Comparison of ENCODE assay signal across 14 cellular contexts in genomic region chr2:175373001-175373727, GRCh38.
DNase-seq lines count a peak whose midpoint lies in the region; TF ChIP-seq lines count a peak whose summit lies in the region.
"Had no signal": no experiment of that assay in that cellular context is flagged by ENCODE, and none has a peak within 500 bp of the region (broad histone marks: within the 10 kb centered on the region; RNA-seq: fewer than 3 reads in every experiment).

No MANE protein-coding gene starts in this region.

- DNase-seq in NCI-H1417 (lab: John Stamatoyannopoulos, UW) (peak in 2 of 3 experiments; percentile 1 to 45), NCI-H1417 treated with DMSO at 0.1 percent for 48 hours (lab: John Stamatoyannopoulos, UW) (no peak), RPMI7951 (ENCODE audit: low read depth) (peak; percentile 20), fibroblast of peridontal ligament (ENCODE audit: extremely low read depth) (peak; percentile 2), smooth muscle cell (lab: John Stamatoyannopoulos, UW; ENCODE audit: unreplicated experiment) (no peak), GF-D8 (lab: John Stamatoyannopoulos, UW) (no peak), inferior parietal cortex (ENCODE audit: extremely low spot score) (no peak), amniotic stem cell (lab: John Stamatoyannopoulos, UW) (no peak)
- DNase-seq: activated CD8-positive, alpha-beta T cell treated with anti-CD3 and anti-CD28 coated beads for 36 hours; activated naive CD4-positive, alpha-beta T cell treated with anti-CD3 and anti-CD28 coated beads for 36 hours; DMS79 treated with DMSO at 0.1 percent for 48 hours; mammary epithelial cell had no signal

- no peaks in the 10 kb centered on the region for H3K9me3 ChIP-seq in smooth muscle cell (replicated peaks; ENCODE audit: low read depth)
- H3K9me3 ChIP-seq: prostate gland had no signal

- no peaks in the 10 kb centered on the region for H4K20me1 ChIP-seq in smooth muscle cell (ENCODE audit: low read depth)

- H3K27me3 ChIP-seq in smooth muscle cell (ENCODE audit: low read depth) = peaks cover 20% of the 10 kb centered on the region

- H3K79me2 ChIP-seq in smooth muscle cell (ENCODE audit: low read depth) = no peaks in the 10 kb centered on the region

- 42% methylated on average over 8 of the region's 8 CpGs for WGBS in smooth muscle cell (ENCODE audit: low lambda C conversion rate)

- no peak overlapping the region for H3K4me3 ChIP-seq in smooth muscle cell
- H3K4me3 ChIP-seq: prostate gland had no signal

- H2AFZ ChIP-seq in smooth muscle cell (ENCODE audit: low read depth) = no peak overlapping the region

- H3F3A ChIP-seq in smooth muscle cell (ENCODE audit: low read depth) = no peaks in the 10 kb centered on the region

- TF ChIP-seq CTCF in smooth muscle cell (IDR thresholded peaks at IDR 0.05; ENCODE audit: borderline replicate concordance, insufficient read depth, poor library complexity, severe bottlenecking) = no peak

- H3K27ac ChIP-seq in smooth muscle cell (ENCODE audit: low read depth) = no peak overlapping the region
- H3K27ac ChIP-seq: 22Rv1, prostate gland had no signal

- no peaks in the 10 kb centered on the region for H3K4me1 ChIP-seq in smooth muscle cell (ENCODE audit: low read depth)
- H3K4me1 ChIP-seq: prostate gland had no signal

- no peaks in the 10 kb centered on the region for H3K36me3 ChIP-seq in smooth muscle cell (ENCODE audit: low read depth)
- H3K36me3 ChIP-seq: prostate gland had no signal

- no peak overlapping the region for H3K9ac ChIP-seq in smooth muscle cell (ENCODE audit: low read depth)

- H3K4me2 ChIP-seq in smooth muscle cell = peak overlapping the region; percentile 5

Comparison
In these comparisons a context has a peak if more than half of its experiments do, and no peak if none do; other contexts are left out.
1. DNase-seq: peak in NCI-H1417 (2 of 3), RPMI7951 (single experiment) and fibroblast of peridontal ligament (single experiment); none in NCI-H1417 treated with DMSO at 0.1 percent for 48 hours (single experiment), smooth muscle cell (single experiment), GF-D8 (single experiment), inferior parietal cortex (single experiment) and amniotic stem cell (single experiment).